16 cellular contexts compared by ENCODE assay signal in the genomic region with DNA sequence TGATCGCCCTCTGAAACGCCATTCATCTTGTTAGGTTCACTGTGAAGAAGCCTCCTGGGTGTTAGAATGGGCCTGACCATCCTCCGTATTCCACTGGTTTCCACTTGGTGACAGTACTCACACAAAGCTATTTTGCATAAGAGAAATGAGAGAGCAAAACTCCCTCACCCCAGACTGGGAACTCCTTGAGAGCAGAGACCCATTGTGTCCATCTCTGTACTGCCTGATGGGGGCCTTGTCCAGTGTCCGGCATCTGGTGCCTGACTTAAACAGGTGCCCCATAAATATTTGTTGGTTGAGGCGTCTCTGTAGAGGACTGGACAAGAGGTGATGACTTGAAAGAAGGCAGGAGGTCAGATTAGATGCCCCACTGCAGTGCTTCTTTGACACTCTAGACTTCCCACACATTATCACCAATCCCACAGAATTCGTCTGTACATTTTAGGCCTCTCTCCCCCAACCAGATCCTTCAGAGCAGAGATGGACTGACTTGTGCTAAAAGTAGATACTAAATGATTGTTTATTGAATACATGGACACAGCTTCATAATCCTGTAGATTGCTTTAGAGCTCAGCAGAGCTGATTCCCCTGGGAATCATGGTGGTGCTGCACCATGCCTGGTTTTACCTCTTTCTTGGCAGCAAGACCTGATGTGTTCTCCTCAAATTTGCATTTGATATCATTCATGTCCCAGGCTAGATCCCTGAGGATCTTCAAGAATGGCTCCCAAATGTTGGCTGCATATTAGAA. TPM values are rescaled to one million over a fixed set of nuclear protein-coding genes. Genes with fewer than 3 reads are reported as not detected.
A peak's percentile ranks its signal among the peaks of the same experiment; 100 is the strongest.
DNase-seq lines count a peak whose midpoint lies in the region; ATAC-seq and TF ChIP-seq lines count a peak whose summit lies in the region.
"Had no signal": no experiment of that assay in that cellular context is flagged by ENCODE, and none has a peak within 500 bp of the region (broad histone marks: within the 10 kb centered on the region; RNA-seq: fewer than 3 reads in every experiment).

No MANE protein-coding gene starts in this region.

- TF ChIP-seq CTCF in OCI-LY3 (IDR thresholded peaks at IDR 0.05; ENCODE audit: low read depth, low read length) = no peak
- no peak for TF ChIP-seq CTCF in coronary artery (IDR thresholded peaks at IDR 0.05)

- H4K20me1 ChIP-seq in OCI-LY3 (ENCODE audit: insufficient read depth, low read length) (no peaks in the 10 kb centered on the region), GM23248 (ENCODE audit: insufficient read depth) (no peaks in the 10 kb centered on the region)

- H3K4me2 ChIP-seq in OCI-LY3 (ENCODE audit: low read length) = peak overlapping the region; percentile 44
- H3K4me2 ChIP-seq in GM23248 (ENCODE audit: unreplicated experiment) = no peak overlapping the region

- peaks cover 67% of the 10 kb centered on the region for H3K4me1 ChIP-seq in OCI-LY3 (ENCODE audit: low read length)
- no peaks in the 10 kb centered on the region for H3K4me1 ChIP-seq in GM23248 (ENCODE audit: insufficient read depth)
- H3K4me1 ChIP-seq: HAP-1 had no signal

- H3K79me2 ChIP-seq in OCI-LY3 (ENCODE audit: low read length) = peaks cover 6% of the 10 kb centered on the region
- no peaks in the 10 kb centered on the region for H3K79me2 ChIP-seq in GM23248 (ENCODE audit: insufficient read depth)

- peaks cover 3% of the 10 kb centered on the region for H3K9me3 Mint-ChIP-seq in activated naive CD8-positive, alpha-beta T cell treated with anti-CD3 and anti-CD28 coated beads, Interleukin-2, amount 10 ng/mL, durations not matched to agents 7 days and 5 days
- H3K9me3 Mint-ChIP-seq in activated naive CD8-positive, alpha-beta T cell treated with anti-CD3 and anti-CD28 coated beads, Interleukin-2, amount 50 U/mL, for 24 hours = no peaks in the 10 kb centered on the region

- peaks cover 38% of the 10 kb centered on the region for H3K4me1 Mint-ChIP-seq in activated naive CD8-positive, alpha-beta T cell treated with anti-CD3 and anti-CD28 coated beads, Interleukin-2, amount 10 ng/mL, durations not matched to agents 7 days and 5 days
- H3K4me1 Mint-ChIP-seq in activated naive CD8-positive, alpha-beta T cell treated with anti-CD3 and anti-CD28 coated beads, Interleukin-2, amount 50 U/mL, for 24 hours = peaks cover 10% of the 10 kb centered on the region

- no peak overlapping the region for H2AFZ ChIP-seq in OCI-LY3 (ENCODE audit: low read depth, low read length)
- no peak overlapping the region for H2AFZ ChIP-seq in GM23248

- H3K4me3 Mint-ChIP-seq in activated naive CD8-positive, alpha-beta T cell treated with anti-CD3 and anti-CD28 coated beads, Interleukin-2, amount 10 ng/mL, durations not matched to agents 7 days and 5 days = no peak overlapping the region
- H3K4me3 Mint-ChIP-seq in activated naive CD8-positive, alpha-beta T cell treated with anti-CD3 and anti-CD28 coated beads, Interleukin-2, amount 50 U/mL, for 24 hours = no peak overlapping the region

- peak overlapping the region; percentile 2 for H3K27ac Mint-ChIP-seq in activated naive CD8-positive, alpha-beta T cell treated with anti-CD3 and anti-CD28 coated beads, Interleukin-2, amount 10 ng/mL, durations not matched to agents 7 days and 5 days
- H3K27ac Mint-ChIP-seq in activated naive CD8-positive, alpha-beta T cell treated with anti-CD3 and anti-CD28 coated beads, Interleukin-2, amount 50 U/mL, for 24 hours = no peak overlapping the region

- peaks cover 1% of the 10 kb centered on the region for H3K27me3 Mint-ChIP-seq in activated naive CD8-positive, alpha-beta T cell treated with anti-CD3 and anti-CD28 coated beads, Interleukin-2, amount 10 ng/mL, durations not matched to agents 7 days and 5 days
- no peaks in the 10 kb centered on the region for H3K27me3 Mint-ChIP-seq in activated naive CD8-positive, alpha-beta T cell treated with anti-CD3 and anti-CD28 coated beads, Interleukin-2, amount 50 U/mL, for 24 hours

- H3K9me3 ChIP-seq in OCI-LY3 (ENCODE audit: insufficient read depth, low read length) (no peaks in the 10 kb centered on the region), GM23248 (ENCODE audit: low read depth) (no peaks in the 10 kb centered on the region)
- H3K9me3 ChIP-seq: HAP-1, MG63 had no signal

- H3F3A ChIP-seq in GM23248 (ENCODE audit: insufficient read depth) = no peaks in the 10 kb centered on the region

- 27 to 29% methylated on average over 6 of the region's 6 CpGs for WGBS in GM23248 (ENCODE audit: low coverage in 1 of 2, low lambda C conversion rate in 2 of 2, missing lambda C conversion rate in 2 of 2), 2 experiments

- no peak overlapping the region for H3K4me3 ChIP-seq in OCI-LY3 (ENCODE audit: low read length)
- H3K4me3 ChIP-seq in coronary artery = no peak overlapping the region
- no peak overlapping the region for H3K4me3 ChIP-seq in GM23248
- H3K4me3 ChIP-seq: HAP-1, MG63 had no signal

- peaks cover 15% of the 10 kb centered on the region for H3K36me3 Mint-ChIP-seq in activated naive CD8-positive, alpha-beta T cell treated with anti-CD3 and anti-CD28 coated beads, Interleukin-2, amount 10 ng/mL, durations not matched to agents 7 days and 5 days
- H3K36me3 Mint-ChIP-seq in activated naive CD8-positive, alpha-beta T cell treated with anti-CD3 and anti-CD28 coated beads, Interleukin-2, amount 50 U/mL, for 24 hours (ENCODE audit: low read depth) = no peaks in the 10 kb centered on the region

- H3K9me2 ChIP-seq in GM23248 (ENCODE audit: insufficient read depth) = no peaks in the 10 kb centered on the region

- no peaks in the 10 kb centered on the region for H3K36me3 ChIP-seq in OCI-LY3 (replicated peaks; ENCODE audit: low read depth, low read length)
- no peaks in the 10 kb centered on the region for H3K36me3 ChIP-seq in GM23248 (ENCODE audit: low read depth)
- H3K36me3 ChIP-seq: HAP-1, MG63 had no signal

- peak overlapping the region; percentile 32; the same call in 1 of the 2 replicates for H3K27ac ChIP-seq in OCI-LY3 (ENCODE audit: low read length)
- H3K27ac ChIP-seq in coronary artery = no peak overlapping the region
- no peak overlapping the region for H3K27ac ChIP-seq in GM23248

- H3K9ac ChIP-seq in OCI-LY3 (ENCODE audit: low read length) = no peak overlapping the region; the same call in 1 of the 2 replicates
- H3K9ac ChIP-seq in GM23248 = no peak overlapping the region

- no peak for DNase-seq in activated naive CD8-positive, alpha-beta T cell treated with anti-CD3 and anti-CD28 coated beads, Interleukin-2, amount 10 ng/mL, durations not matched to agents 7 days and 5 days
- no peak for DNase-seq in activated naive CD8-positive, alpha-beta T cell treated with anti-CD3 and anti-CD28 coated beads, Interleukin-2, amount 50 U/mL, for 24 hours
- DNase-seq in coronary artery (ENCODE audit: low spot score) (peak; percentile 31), GM23248 (no peak), amygdala (lab: John Stamatoyannopoulos, UW) (no peak), NCI-H748 (lab: John Stamatoyannopoulos, UW; ENCODE audit: unreplicated experiment) (no peak)
- DNase-seq: DMS 273 treated with DMSO at 0.1 percent for 48 hours, MG63, NCI-H1092 treated with DMSO at 0.1 percent for 48 hours, NCI-H1694, NCI-H2107, NCI-H345, NCI-H748 treated with DMSO at 0.1 percent for 48 hours had no signal

- in situ Hi-C loops in GM23248 (cut with MboI) = no loop called here

- no peak for ATAC-seq in activated naive CD8-positive, alpha-beta T cell treated with anti-CD3 and anti-CD28 coated beads, Interleukin-2, amount 10 ng/mL, durations not matched to agents 7 days and 5 days (ENCODE audit: low read depth)
- no peak for ATAC-seq in activated naive CD8-positive, alpha-beta T cell treated with anti-CD3 and anti-CD28 coated beads, Interleukin-2, amount 50 U/mL, for 24 hours

- POLR2A ChIA-PET in activated naive CD8-positive, alpha-beta T cell treated with anti-CD3 and anti-CD28 coated beads, Interleukin-2, amount 10 ng/mL, durations not matched to agents 7 days and 5 days (lab: Charles Lee) = interaction anchor here (1.6 to 5.0 kb wide), 2 partner anchors 8 to 19 kb away, joined by 4 to 34 read pairs; no protein-coding TSS in a partner anchor

- H3K27me3 ChIP-seq in OCI-LY3 (ENCODE audit: low read depth, low read length) = no peaks in the 10 kb centered on the region
- peaks cover 21% of the 10 kb centered on the region for H3K27me3 ChIP-seq in GM23248 (replicated peaks; ENCODE audit: insufficient read depth)

RNA-seq across cellular contexts. Expression of a gene that starts 22.4 kb away (rescaled TPM):
- 1 to 10 TPM; 1.1 to 1.6 TPM for total RNA-seq in activated naive CD8-positive, alpha-beta T cell treated with anti-CD3 and anti-CD28 coated beads, Interleukin-2, amount 10 ng/mL, durations not matched to agents 7 days and 5 days
- total RNA-seq in GM23248 (2014; rRNA removed; shearing (Covaris generic)) = not detected in 2 replicates
- not detected in 2 replicates for polyA plus RNA-seq in GM23248 (2016; fragmentation: Nextera tagmentation; extraction: Ambion mirVana)
- polyA plus RNA-seq: BJ had no signal

RNA-seq across cellular contexts. Expression of a gene that starts 46.2 kb away (rescaled TPM):
- 10 to 100 TPM; 68.4 to 74.0 TPM for total RNA-seq in activated naive CD8-positive, alpha-beta T cell treated with anti-CD3 and anti-CD28 coated beads, Interleukin-2, amount 10 ng/mL, durations not matched to agents 7 days and 5 days
- not detected in 2 replicates for total RNA-seq in GM23248 (2014; rRNA removed; shearing (Covaris generic))
- polyA plus RNA-seq in GM23248 (2016; fragmentation: Nextera tagmentation; extraction: Ambion mirVana) = not detected in 2 replicates

Comparison
In these comparisons a context has a peak if more than half of its experiments do, and no peak if none do; other contexts are left out.
1. RNA of a gene that starts 46.2 kb away (total RNA-seq): 68.4 to 74.0 TPM in activated naive CD8-positive, alpha-beta T cell treated with anti-CD3 and anti-CD28 coated beads, Interleukin-2, amount 10 ng/mL, durations not matched to agents 7 days and 5 days; not detected in GM23248; every median in the first group is over 10 times any median in the second.